Comparison of ENCODE assay signal across 1 cellular context in the genomic region with DNA sequence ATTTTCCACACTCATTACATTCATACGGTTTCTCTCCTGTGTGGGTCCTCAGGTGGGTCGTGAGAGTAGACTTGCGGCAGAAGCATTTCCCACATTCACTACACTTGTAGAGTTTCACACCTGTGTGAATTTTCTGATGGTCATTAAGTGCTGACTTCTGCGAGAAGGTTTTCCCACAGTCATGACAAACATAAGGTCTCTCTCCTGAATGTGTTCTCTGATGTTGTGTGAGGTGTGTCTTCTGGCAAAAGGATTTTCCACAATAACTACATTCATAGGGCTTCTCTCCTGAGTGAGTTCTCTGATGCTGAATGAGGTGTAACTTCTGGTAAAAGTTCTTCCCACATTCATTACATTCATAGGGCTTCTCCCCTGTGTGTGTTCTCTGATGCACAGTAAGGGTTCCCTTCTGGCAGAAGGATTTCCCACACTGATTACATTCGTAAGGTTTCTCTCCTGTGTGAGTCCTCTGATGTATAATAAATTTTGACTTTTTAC.
TF ChIP-seq lines count a peak whose summit lies in the region.

No MANE protein-coding gene starts in this region.

TF ChIP-seq in SK-N-SH treated with all-trans-retinoic acid at 6 μM for 48 hours, 23 proteins besides CTCF, POLR2A, EP300 and RAD21 (continued from another document):
- TF ChIP-seq, protein P1, sequence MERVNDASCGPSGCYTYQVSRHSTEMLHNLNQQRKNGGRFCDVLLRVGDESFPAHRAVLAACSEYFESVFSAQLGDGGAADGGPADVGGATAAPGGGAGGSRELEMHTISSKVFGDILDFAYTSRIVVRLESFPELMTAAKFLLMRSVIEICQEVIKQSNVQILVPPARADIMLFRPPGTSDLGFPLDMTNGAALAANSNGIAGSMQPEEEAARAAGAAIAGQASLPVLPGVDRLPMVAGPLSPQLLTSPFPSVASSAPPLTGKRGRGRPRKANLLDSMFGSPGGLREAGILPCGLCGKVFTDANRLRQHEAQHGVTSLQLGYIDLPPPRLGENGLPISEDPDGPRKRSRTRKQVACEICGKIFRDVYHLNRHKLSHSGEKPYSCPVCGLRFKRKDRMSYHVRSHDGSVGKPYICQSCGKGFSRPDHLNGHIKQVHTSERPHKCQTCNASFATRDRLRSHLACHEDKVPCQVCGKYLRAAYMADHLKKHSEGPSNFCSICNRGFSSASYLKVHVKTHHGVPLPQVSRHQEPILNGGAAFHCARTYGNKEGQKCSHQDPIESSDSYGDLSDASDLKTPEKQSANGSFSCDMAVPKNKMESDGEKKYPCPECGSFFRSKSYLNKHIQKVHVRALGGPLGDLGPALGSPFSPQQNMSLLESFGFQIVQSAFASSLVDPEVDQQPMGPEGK (CRISPR knock-in tag; IDR thresholded peaks at IDR 0.05; ENCODE audit: borderline replicate concordance), result no peak
- no peak for TF ChIP-seq GLIS3 (CRISPR knock-in tag; IDR thresholded peaks at IDR 0.05)
